14 cellular contexts compared by ENCODE assay signal in genomic region chr5:37991267-37991902, GRCh38.
"Had no signal": no experiment of that assay in that cellular context is flagged by ENCODE, and none has a peak within 500 bp of the region (broad histone marks: within the 10 kb centered on the region; RNA-seq: fewer than 3 reads in every experiment).

No MANE protein-coding gene starts in this region.

- H3K4me1 ChIP-seq: body of pancreas, left lung, testis, upper lobe of right lung had no signal

- H3K9me3 Mint-ChIP-seq: activated B cell treated with CpG ODN at 0.5 μM for 24 hours, mesothelial cell of epicardium had no signal

- ATAC-seq: body of pancreas, left lung, sciatic nerve, SK-N-SH treated with all-trans-retinoic acid at 6 μM for 48 hours, upper lobe of right lung had no signal

- H3K27me3 ChIP-seq: body of pancreas, left lung, testis, upper lobe of right lung had no signal

- H3K27ac Mint-ChIP-seq: activated B cell treated with CpG ODN at 0.5 μM for 24 hours, mesothelial cell of epicardium had no signal

- H3K4me3 ChIP-seq: body of pancreas, left lung, testis, upper lobe of right lung had no signal

- DNase-seq: activated B cell treated with CpG ODN at 0.5 μM for 24 hours; activated naive CD4-positive, alpha-beta T cell treated with anti-CD3 and anti-CD28 coated beads, Interleukin-2, amount 50 U/mL, for 16 hours; activated T-cell treated with anti-CD3 and anti-CD28 coated beads, Interleukin-2, amount 50 U/mL, for 1 hour; dermis blood vessel endothelial cell; left lung; nucleus accumbens; stimulated activated CD4-positive, alpha-beta T cell treated with anti-CD3 and anti-CD28 coated beads, Interleukin-2, amount 100 ng/mL, for 24 hours; stimulated activated naive CD4-positive, alpha-beta T cell treated with Interleukin-2 at 50 U/mL for 16 hours; testis; upper lobe of right lung had no signal

- H3K36me3 Mint-ChIP-seq: mesothelial cell of epicardium had no signal

- H3K27ac ChIP-seq: body of pancreas, left lung, testis, upper lobe of right lung had no signal

- H3K4me1 Mint-ChIP-seq: activated B cell treated with CpG ODN at 0.5 μM for 24 hours had no signal

- H3K4me3 Mint-ChIP-seq: activated B cell treated with CpG ODN at 0.5 μM for 24 hours, mesothelial cell of epicardium had no signal

- H3K9me3 ChIP-seq: body of pancreas, left lung, testis, upper lobe of right lung had no signal

- H3K36me3 ChIP-seq: left lung, upper lobe of right lung had no signal
